In genomic region chr22:50443801-50444625, GRCh38 we compare ENCODE assay signal across 1 cellular context.
TF ChIP-seq lines count a peak whose summit lies in the region.

No MANE protein-coding gene starts in this region.

TF ChIP-seq in HepG2, 621 proteins besides CTCF, POLR2A, EP300 and RAD21:
- TF ChIP-seq ZNF652 (CRISPR knock-in tag; IDR thresholded peaks at IDR 0.05; ENCODE audit: borderline replicate concordance, low read depth): no peak
- peak; percentile 19; the same call in 1 of the 2 replicates for TF ChIP-seq POLR2AphosphoS5 (IDR thresholded peaks at IDR 0.05; ENCODE audit: low read depth, low read length)
- TF ChIP-seq ZNF598 (CRISPR knock-in tag; IDR thresholded peaks at IDR 0.05; ENCODE audit: borderline replicate concordance): no peak
- TF ChIP-seq RARG (CRISPR knock-in tag; IDR thresholded peaks at IDR 0.05; ENCODE audit: low read depth): no peak
- no peak for TF ChIP-seq GATA4 (IDR thresholded peaks at IDR 0.05; ENCODE audit: borderline replicate concordance, low read depth)
- no peak for TF ChIP-seq ZNF264 (CRISPR knock-in tag; IDR thresholded peaks at IDR 0.05)
- peak; percentile 98 for TF ChIP-seq AGO2 (optimal IDR thresholded peaks at IDR 0.05; ENCODE audit: low read depth, low read length)
- no peak for TF ChIP-seq XRCC5 (optimal IDR thresholded peaks at IDR 0.05; ENCODE audit: low read length)
- no peak for TF ChIP-seq TMF1 (CRISPR knock-in tag; IDR thresholded peaks at IDR 0.05; ENCODE audit: low read depth)
- TF ChIP-seq ZNF276 (CRISPR knock-in tag; IDR thresholded peaks at IDR 0.05; ENCODE audit: low read depth): no peak
- TF ChIP-seq WIZ (CRISPR knock-in tag; IDR thresholded peaks at IDR 0.05): no peak
- no peak for TF ChIP-seq DNMT1 (CRISPR knock-in tag; IDR thresholded peaks at IDR 0.05)
- TF ChIP-seq ARID3A (IDR thresholded peaks at IDR 0.05; ENCODE audit: low read depth, low read length): no peak
- TF ChIP-seq ATM (IDR thresholded peaks at IDR 0.05; ENCODE audit: borderline replicate concordance): no peak
- TF ChIP-seq PHB2 (IDR thresholded peaks at IDR 0.05; ENCODE audit: partially characterized antibody): no peak
- TF ChIP-seq HMG20A (CRISPR knock-in tag; IDR thresholded peaks at IDR 0.05; ENCODE audit: borderline replicate concordance): no peak
- TF ChIP-seq NFYB (CRISPR knock-in tag; IDR thresholded peaks at IDR 0.05): no peak
- no peak for TF ChIP-seq ZNF770 (CRISPR knock-in tag; IDR thresholded peaks at IDR 0.05)
- TF ChIP-seq RXRA (CRISPR knock-in tag; IDR thresholded peaks at IDR 0.05): no peak
- TF ChIP-seq HNRNPL (IDR thresholded peaks at IDR 0.05; ENCODE audit: low read depth, low read length): peak; percentile 80
- no peak for TF ChIP-seq PRDM10 (CRISPR knock-in tag; IDR thresholded peaks at IDR 0.05; ENCODE audit: low read depth)
- TF ChIP-seq TOPORS (CRISPR knock-in tag; IDR thresholded peaks at IDR 0.05): no peak
- TF ChIP-seq RBFOX2 (IDR thresholded peaks at IDR 0.05; ENCODE audit: low read depth, low read length): peak; percentile 71
- TF ChIP-seq RBM22 (optimal IDR thresholded peaks at IDR 0.05; ENCODE audit: low read length): peak; percentile 96
- TF ChIP-seq AGO1 (IDR thresholded peaks at IDR 0.05; ENCODE audit: low read depth, low read length, poor library complexity, severe bottlenecking): peak; percentile 90
- no peak for TF ChIP-seq MIXL1 (CRISPR knock-in tag; IDR thresholded peaks at IDR 0.05)
- no peak for TF ChIP-seq CSRNP2 (CRISPR knock-in tag; conservative IDR thresholded peaks at IDR 0.05; ENCODE audit: low read depth)
- no peak for TF ChIP-seq ZNF7 (CRISPR knock-in tag; IDR thresholded peaks at IDR 0.05)
- no peak for TF ChIP-seq UBTF (CRISPR knock-in tag; IDR thresholded peaks at IDR 0.05)
- no peak for TF ChIP-seq MTF2 (CRISPR knock-in tag; IDR thresholded peaks at IDR 0.05; ENCODE audit: borderline replicate concordance)
- TF ChIP-seq DR1 (CRISPR knock-in tag; IDR thresholded peaks at IDR 0.05): no peak
- no peak for TF ChIP-seq ZHX1 (CRISPR knock-in tag; IDR thresholded peaks at IDR 0.05; ENCODE audit: low read depth)
- TF ChIP-seq TAF15 (IDR thresholded peaks at IDR 0.05; ENCODE audit: low read depth, low read length, poor library complexity, severe bottlenecking): peak; percentile 37
- TF ChIP-seq ATF1 (CRISPR knock-in tag; IDR thresholded peaks at IDR 0.05): no peak
- no peak for TF ChIP-seq ZFP90 (CRISPR knock-in tag; IDR thresholded peaks at IDR 0.05; ENCODE audit: borderline replicate concordance)
- no peak for TF ChIP-seq ZNF646 (CRISPR knock-in tag; IDR thresholded peaks at IDR 0.05)
- no peak for TF ChIP-seq MAFK (conservative IDR thresholded peaks at IDR 0.05 in 1 of 2, IDR thresholded peaks at IDR 0.05 in 1 of 2; ENCODE audit: low read length in 2 of 2)
- no peak for TF ChIP-seq SALL1 (CRISPR knock-in tag; IDR thresholded peaks at IDR 0.05)
